8 cellular contexts compared by ENCODE assay signal in the genomic region with DNA sequence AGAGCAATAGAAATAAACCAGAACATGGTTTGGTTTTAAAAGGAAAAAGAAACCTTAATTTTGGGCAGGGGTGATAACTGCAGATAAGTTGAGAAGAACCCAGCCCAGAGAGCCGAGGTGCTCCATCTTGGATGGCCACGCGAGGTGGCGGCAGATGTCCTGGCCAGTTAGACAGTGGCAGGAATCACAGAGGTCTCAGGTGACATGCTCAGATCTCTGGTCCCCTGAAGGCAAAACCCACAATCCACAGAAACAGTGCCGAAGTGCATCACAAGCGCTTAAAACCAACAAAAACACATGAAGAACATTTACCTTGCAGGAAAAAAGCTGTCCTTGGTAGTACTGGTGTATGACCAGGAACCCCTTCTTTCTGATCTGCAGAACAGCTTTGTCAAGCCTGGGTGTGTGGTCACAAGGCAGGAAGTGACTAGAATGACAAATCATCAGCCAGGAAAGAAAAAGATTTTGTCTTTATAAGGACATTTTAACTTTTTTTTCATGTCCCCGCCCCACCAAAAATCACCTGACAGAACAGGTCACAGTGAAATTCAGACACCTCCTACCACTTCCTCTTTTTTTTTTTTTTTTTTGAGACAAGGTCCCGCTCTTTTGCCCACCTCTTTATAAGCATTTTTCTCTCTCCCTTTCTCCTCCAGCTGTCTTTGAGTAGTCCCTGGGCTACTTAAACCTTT. TPM values are rescaled to one million over a fixed set of nuclear protein-coding genes. Genes with fewer than 3 reads are reported as not detected.
DNase-seq lines count a peak whose midpoint lies in the region; ATAC-seq and TF ChIP-seq lines count a peak whose summit lies in the region.

A gene with protein sequence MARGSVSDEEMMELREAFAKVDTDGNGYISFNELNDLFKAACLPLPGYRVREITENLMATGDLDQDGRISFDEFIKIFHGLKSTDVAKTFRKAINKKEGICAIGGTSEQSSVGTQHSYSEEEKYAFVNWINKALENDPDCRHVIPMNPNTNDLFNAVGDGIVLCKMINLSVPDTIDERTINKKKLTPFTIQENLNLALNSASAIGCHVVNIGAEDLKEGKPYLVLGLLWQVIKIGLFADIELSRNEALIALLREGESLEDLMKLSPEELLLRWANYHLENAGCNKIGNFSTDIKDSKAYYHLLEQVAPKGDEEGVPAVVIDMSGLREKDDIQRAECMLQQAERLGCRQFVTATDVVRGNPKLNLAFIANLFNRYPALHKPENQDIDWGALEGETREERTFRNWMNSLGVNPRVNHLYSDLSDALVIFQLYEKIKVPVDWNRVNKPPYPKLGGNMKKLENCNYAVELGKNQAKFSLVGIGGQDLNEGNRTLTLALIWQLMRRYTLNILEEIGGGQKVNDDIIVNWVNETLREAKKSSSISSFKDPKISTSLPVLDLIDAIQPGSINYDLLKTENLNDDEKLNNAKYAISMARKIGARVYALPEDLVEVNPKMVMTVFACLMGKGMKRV (minus strand): TSS at position 379 of the 692 bp plus-strand sequence. CDS start 22,515 bp downstream, outside the sequence.

- TF ChIP-seq CTCF in PC-3 (conservative IDR thresholded peaks at IDR 0.05; ENCODE audit: low read depth, low read length) (no peak), osteoblast (IDR thresholded peaks at IDR 0.05; ENCODE audit: extremely low read depth, low read depth, low read length) (no peak)

- intact Hi-C loops in PC-3 (cut with micrococcal nuclease): loop anchor here (5.0 kb wide), 1 partner anchor 105 kb away; no protein-coding TSS in a partner anchor

- no peaks in the 10 kb centered on the region for H3K9me2 ChIP-seq in PC-3 (replicated peaks; ENCODE audit: low read length)

- H3K9me3 ChIP-seq in PC-3 (ENCODE audit: low read length) (no peaks in the 10 kb centered on the region), osteoblast (ENCODE audit: low read depth, low read length) (no peaks in the 10 kb centered on the region)

- no peaks in the 10 kb centered on the region for H3F3A ChIP-seq in PC-3 (ENCODE audit: low read length, unreplicated experiment)

- H3K4me3 ChIP-seq in PC-3 (ENCODE audit: low read length): peak within 1 kb of the TSS; percentile 91
- no peak within 1 kb of the TSS for H3K4me3 ChIP-seq in osteoblast (ENCODE audit: insufficient read depth, low read length)

- DNase-seq in PC-3 (peak; percentile 83), activated T-helper 1 cell treated with Interleukin-2 at 50 U/mL for 16 hours (ENCODE audit: low read depth) (peak; percentile 59), left lobe of liver (ENCODE audit: low spot score) (no peak), osteoblast (ENCODE audit: insufficient read length, low spot score, missing footprints) (no peak), cortex of kidney (lab: John Stamatoyannopoulos, UW) (no peak)
- DNase-seq in stimulated activated CD8-positive, alpha-beta memory T cell treated with anti-CD3 and anti-CD28 coated beads, Interleukin-4, amount 100 ng/mL, for 48 hours: peak; percentile 74

- H3K4me2 ChIP-seq in PC-3 (ENCODE audit: low read length) (peak within 1 kb of the TSS; percentile 94), osteoblast (ENCODE audit: insufficient read depth, low read length) (no peak within 1 kb of the TSS)

- no peaks in the 10 kb centered on the region; the same call in 1 of the 2 replicates for H3K36me3 ChIP-seq in PC-3 (ENCODE audit: low read depth, low read length)
- no peaks in the 10 kb centered on the region for H3K36me3 ChIP-seq in osteoblast (ENCODE audit: insufficient read depth, low read length)

- peak within 1 kb of the TSS; percentile 72 for H2AFZ ChIP-seq in PC-3 (ENCODE audit: low read length)
- no peak within 1 kb of the TSS for H2AFZ ChIP-seq in osteoblast (ENCODE audit: low read length)

- CTCF ChIA-PET in PC-3 (lab: Charles Lee): interaction anchor here (0.6 kb wide), 1 partner anchor 986 kb away, joined by 5 read pairs; no protein-coding TSS in a partner anchor

- TSS peak; percentile 67 for BruUV-seq in PC-3 (replicated peaks; lab: Mats Ljungman, UMichigan)

- ATAC-seq in GM18861 (IDR thresholded peaks at IDR 0.05; ENCODE audit: unreplicated experiment) (peak; percentile 68), HG03025 (IDR thresholded peaks at IDR 0.05; ENCODE audit: low FRiP score, unreplicated experiment) (peak; percentile 53), PC-3 (peak; percentile 76), left lobe of liver (peak; percentile 46)

- H3K27ac ChIP-seq in PC-3 (ENCODE audit: low read length) (peak within 1 kb of the TSS; percentile 81), osteoblast (ENCODE audit: low read depth, low read length) (no peak within 1 kb of the TSS)

- H4K20me1 ChIP-seq in PC-3 (ENCODE audit: low read length) (peaks cover 3% of the 10 kb centered on the region; the same call in 1 of the 2 replicates), osteoblast (ENCODE audit: insufficient read depth, low read length) (no peaks in the 10 kb centered on the region)

- H3K9ac ChIP-seq in PC-3 (ENCODE audit: low read length): peak within 1 kb of the TSS; percentile 86

- H3K27me3 ChIP-seq in PC-3 (ENCODE audit: low read length) (no peaks in the 10 kb centered on the region), osteoblast (ENCODE audit: insufficient read depth, low read length) (peaks cover 19% of the 10 kb centered on the region)

- H3K79me2 ChIP-seq in PC-3 (ENCODE audit: low read length) (peaks cover 49% of the 10 kb centered on the region), osteoblast (ENCODE audit: insufficient read depth, low read length) (no peaks in the 10 kb centered on the region)

- POLR2A ChIA-PET in PC-3 (lab: Charles Lee; ENCODE audit: unreplicated experiment): interaction anchor here (0.6 to 0.9 kb wide), 2 partner anchors 815 to 840 kb away, joined by 8 to 10 read pairs; no protein-coding TSS in a partner anchor

- H3K4me1 ChIP-seq in PC-3 (ENCODE audit: insufficient read depth, low read length) (0 out of 2 replicates have a peak, but pooled peaks cover 5% of the 10 kb centered on the region), osteoblast (ENCODE audit: insufficient read depth, low read length) (no peaks in the 10 kb centered on the region)

RNA-seq across cellular contexts. Expression of the gene that starts here (rescaled TPM):
- 133 and 143 TPM in 2 replicates for total RNA-seq in PC-3 (2014; rRNA removed)
- total RNA-seq in left lobe of liver: 20.7 TPM
- total RNA-seq in osteoblast: 0.59 and 1.4 TPM in 2 replicates

Comparison
In these comparisons a context has a peak if more than half of its experiments do, and no peak if none do; other contexts are left out.
1. DNase-seq: peak in PC-3 (single experiment), activated T-helper 1 cell treated with Interleukin-2 at 50 U/mL for 16 hours (single experiment) and stimulated activated CD8-positive, alpha-beta memory T cell treated with anti-CD3 and anti-CD28 coated beads, Interleukin-4, amount 100 ng/mL, for 48 hours (single experiment); none in left lobe of liver (single experiment), osteoblast (single experiment) and cortex of kidney (single experiment).
2. Peak in every context shown above with its lines, with median percentiles within 50 percentile points of each other: ATAC-seq.